In the genomic region with DNA sequence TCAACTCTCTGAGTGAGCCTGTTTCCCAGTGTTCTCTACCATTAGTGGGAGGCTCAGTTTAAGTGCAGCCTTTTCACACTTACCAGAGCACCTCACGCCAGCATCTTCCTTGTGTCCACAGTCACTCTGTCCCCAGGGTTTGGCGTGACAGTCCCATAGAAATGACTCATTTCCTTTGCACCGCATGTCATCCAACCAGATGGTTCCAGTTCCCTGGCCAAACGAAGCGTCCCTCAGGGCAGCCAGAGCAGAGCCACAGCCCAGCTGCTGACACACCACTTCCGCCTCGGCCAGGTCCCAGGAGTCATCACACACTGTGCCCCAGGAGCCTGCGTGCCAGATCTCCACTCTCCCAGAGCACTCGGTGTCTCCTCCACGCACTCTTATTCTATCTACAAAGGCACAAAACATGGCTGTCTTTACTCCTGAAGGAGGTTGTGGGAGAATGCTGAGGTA, we compare ENCODE assay signal across 1 cellular context.
TF ChIP-seq lines count a peak whose summit lies in the region.

No MANE protein-coding gene starts in this region.

TF ChIP-seq in GM12878, 131 proteins besides CTCF, POLR2A, EP300 and RAD21 (continued from another document):
- TF ChIP-seq ZNF592 (IDR thresholded peaks at IDR 0.05) (no peak), TCF3 (IDR thresholded peaks at IDR 0.05; ENCODE audit: borderline replicate concordance, insufficient read depth, low read depth, low read length) (no peak), YBX1 (IDR thresholded peaks at IDR 0.05) (no peak), RAD51 (IDR thresholded peaks at IDR 0.05) (no peak), MTA3 (IDR thresholded peaks at IDR 0.05; ENCODE audit: borderline replicate concordance, low read length) (no peak), CHD2 (IDR thresholded peaks at IDR 0.05; ENCODE audit: borderline replicate concordance, low read depth, low read length) (0 out of 2 replicates have a peak, but pooled peaks have one; percentile 15), NFIC (IDR thresholded peaks at IDR 0.05; ENCODE audit: low read depth, low read length) (no peak), CHD4 (IDR thresholded peaks at IDR 0.05) (no peak), MEF2B (IDR thresholded peaks at IDR 0.05; ENCODE audit: partially characterized antibody, poor library complexity, severe bottlenecking) (peak; percentile 73), RFX5 (IDR thresholded peaks at IDR 0.05; ENCODE audit: low read depth, low read length) (no peak), SUPT20H (IDR thresholded peaks at IDR 0.05; ENCODE audit: borderline replicate concordance, control insufficient read depth, low read depth, low read length) (no peak), ZNF24 (IDR thresholded peaks at IDR 0.05) (no peak), MYB (IDR thresholded peaks at IDR 0.05; ENCODE audit: borderline replicate concordance, low read depth, low read length) (no peak), HSF1 (IDR thresholded peaks at IDR 0.05; ENCODE audit: low read depth, low read length) (no peak), KAT2A (conservative IDR thresholded peaks at IDR 0.05; ENCODE audit: control insufficient read depth, low read depth, low read length) (no peak), ZNF274 (IDR thresholded peaks at IDR 0.05; ENCODE audit: insufficient read depth, insufficient read length) (no peak), KLF5 (IDR thresholded peaks at IDR 0.05; ENCODE audit: partially characterized antibody) (no peak), SIX5 (IDR thresholded peaks at IDR 0.05; ENCODE audit: low read depth, low read length, severe bottlenecking) (no peak)
- TF ChIP-seq, protein P1, sequence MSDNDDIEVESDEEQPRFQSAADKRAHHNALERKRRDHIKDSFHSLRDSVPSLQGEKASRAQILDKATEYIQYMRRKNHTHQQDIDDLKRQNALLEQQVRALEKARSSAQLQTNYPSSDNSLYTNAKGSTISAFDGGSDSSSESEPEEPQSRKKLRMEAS (IDR thresholded peaks at IDR 0.05; ENCODE audit: low read depth, low read length) = no peak
- TF ChIP-seq, protein P2, sequence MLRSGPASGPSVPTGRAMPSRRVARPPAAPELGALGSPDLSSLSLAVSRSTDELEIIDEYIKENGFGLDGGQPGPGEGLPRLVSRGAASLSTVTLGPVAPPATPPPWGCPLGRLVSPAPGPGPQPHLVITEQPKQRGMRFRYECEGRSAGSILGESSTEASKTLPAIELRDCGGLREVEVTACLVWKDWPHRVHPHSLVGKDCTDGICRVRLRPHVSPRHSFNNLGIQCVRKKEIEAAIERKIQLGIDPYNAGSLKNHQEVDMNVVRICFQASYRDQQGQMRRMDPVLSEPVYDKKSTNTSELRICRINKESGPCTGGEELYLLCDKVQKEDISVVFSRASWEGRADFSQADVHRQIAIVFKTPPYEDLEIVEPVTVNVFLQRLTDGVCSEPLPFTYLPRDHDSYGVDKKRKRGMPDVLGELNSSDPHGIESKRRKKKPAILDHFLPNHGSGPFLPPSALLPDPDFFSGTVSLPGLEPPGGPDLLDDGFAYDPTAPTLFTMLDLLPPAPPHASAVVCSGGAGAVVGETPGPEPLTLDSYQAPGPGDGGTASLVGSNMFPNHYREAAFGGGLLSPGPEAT (IDR thresholded peaks at IDR 0.05; ENCODE audit: low read depth) = no peak
- TF ChIP-seq, protein P3, sequence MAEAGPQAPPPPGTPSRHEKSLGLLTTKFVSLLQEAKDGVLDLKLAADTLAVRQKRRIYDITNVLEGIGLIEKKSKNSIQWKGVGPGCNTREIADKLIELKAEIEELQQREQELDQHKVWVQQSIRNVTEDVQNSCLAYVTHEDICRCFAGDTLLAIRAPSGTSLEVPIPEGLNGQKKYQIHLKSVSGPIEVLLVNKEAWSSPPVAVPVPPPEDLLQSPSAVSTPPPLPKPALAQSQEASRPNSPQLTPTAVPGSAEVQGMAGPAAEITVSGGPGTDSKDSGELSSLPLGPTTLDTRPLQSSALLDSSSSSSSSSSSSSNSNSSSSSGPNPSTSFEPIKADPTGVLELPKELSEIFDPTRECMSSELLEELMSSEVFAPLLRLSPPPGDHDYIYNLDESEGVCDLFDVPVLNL (IDR thresholded peaks at IDR 0.05; ENCODE audit: low read depth, low read length) = no peak
- TF ChIP-seq, protein P4, sequence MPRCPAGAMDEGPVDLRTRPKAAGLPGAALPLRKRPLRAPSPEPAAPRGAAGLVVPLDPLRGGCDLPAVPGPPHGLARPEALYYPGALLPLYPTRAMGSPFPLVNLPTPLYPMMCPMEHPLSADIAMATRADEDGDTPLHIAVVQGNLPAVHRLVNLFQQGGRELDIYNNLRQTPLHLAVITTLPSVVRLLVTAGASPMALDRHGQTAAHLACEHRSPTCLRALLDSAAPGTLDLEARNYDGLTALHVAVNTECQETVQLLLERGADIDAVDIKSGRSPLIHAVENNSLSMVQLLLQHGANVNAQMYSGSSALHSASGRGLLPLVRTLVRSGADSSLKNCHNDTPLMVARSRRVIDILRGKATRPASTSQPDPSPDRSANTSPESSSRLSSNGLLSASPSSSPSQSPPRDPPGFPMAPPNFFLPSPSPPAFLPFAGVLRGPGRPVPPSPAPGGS (IDR thresholded peaks at IDR 0.05; ENCODE audit: borderline replicate concordance, insufficient read depth, low read depth, low read length, poor library complexity, severe bottlenecking) = no peak
TF ChIP-seq in GM12878: peak in this region for 13.
